In the genomic region with DNA sequence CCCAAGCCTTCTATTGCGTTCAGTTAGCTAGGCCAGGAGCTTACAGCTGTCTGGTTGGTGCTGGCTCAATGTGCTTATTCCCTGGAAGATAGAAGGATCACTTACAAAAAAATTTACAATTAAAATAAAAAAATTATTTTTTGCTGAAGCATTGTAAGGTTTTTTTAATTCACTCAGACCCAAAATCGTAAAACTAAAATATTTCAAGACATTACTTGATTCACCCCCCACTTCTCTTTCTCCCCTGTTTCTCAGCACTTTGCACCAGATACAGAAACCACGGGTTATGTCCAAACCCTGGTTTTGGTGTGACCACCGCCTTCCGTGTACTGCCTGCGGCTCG, we compare ENCODE assay signal across 10 cellular contexts. TPM values are rescaled to one million over a fixed set of nuclear protein-coding genes. Genes with fewer than 3 reads are reported as not detected.
DNase-seq lines count a peak whose midpoint lies in the region; ATAC-seq and TF ChIP-seq lines count a peak whose summit lies in the region.
"Had no signal": no experiment of that assay in that cellular context is flagged by ENCODE, and none has a peak within 500 bp of the region (broad histone marks: within the 10 kb centered on the region; RNA-seq: fewer than 3 reads in every experiment).

No MANE protein-coding gene starts in this region.

- H3K9me3 ChIP-seq in lung (ENCODE audit: control insufficient read depth in 2 of 2, insufficient read depth in 1 of 2, low read length in 1 of 2) (no peaks in the 10 kb centered on the region), thymus (ENCODE audit: control insufficient read depth) (no peaks in the 10 kb centered on the region)

- peak overlapping the region; percentile 41 for H3K4me3 Mint-ChIP-seq in activated CD4-positive, alpha-beta T cell treated with anti-CD3 and anti-CD28 coated beads, Interleukin-2, amount 10 ng/mL, durations not matched to agents 7 days and 5 days
- H3K4me3 Mint-ChIP-seq in stimulated activated memory B cell treated with anti-CD40 and anti-IgM and Interleukin-4, amounts not matched to agents 10 μg/mL and 1 μg/mL and 100 μg/mL, for 72 hours = no peak overlapping the region

- H3K4me3 ChIP-seq in lung (peak overlapping the region; percentile 95), thymus (ENCODE audit: low read length) (peak overlapping the region; percentile 71)

- H3K27me3 Mint-ChIP-seq in activated CD4-positive, alpha-beta T cell treated with anti-CD3 and anti-CD28 coated beads, Interleukin-2, amount 10 ng/mL, durations not matched to agents 7 days and 5 days = peaks cover 51% of the 10 kb centered on the region
- H3K27me3 Mint-ChIP-seq in stimulated activated memory B cell treated with anti-CD40 and anti-IgM and Interleukin-4, amounts not matched to agents 10 μg/mL and 1 μg/mL and 100 μg/mL, for 72 hours = peaks cover 40% of the 10 kb centered on the region

- peaks cover 1% of the 10 kb centered on the region for H3K4me1 Mint-ChIP-seq in activated CD4-positive, alpha-beta T cell treated with anti-CD3 and anti-CD28 coated beads, Interleukin-2, amount 10 ng/mL, durations not matched to agents 7 days and 5 days
- H3K4me1 Mint-ChIP-seq in stimulated activated memory B cell treated with anti-CD40 and anti-IgM and Interleukin-4, amounts not matched to agents 10 μg/mL and 1 μg/mL and 100 μg/mL, for 72 hours = no peaks in the 10 kb centered on the region

- POLR2A ChIA-PET in activated CD4-positive, alpha-beta T cell treated with anti-CD3 and anti-CD28 coated beads, Interleukin-2, amount 10 ng/mL, durations not matched to agents 7 days and 5 days (lab: Charles Lee) = no interaction called here

- DNase-seq in activated CD4-positive, alpha-beta T cell treated with anti-CD3 and anti-CD28 coated beads, Interleukin-2, amount 10 ng/mL, durations not matched to agents 7 days and 5 days = no peak
- no peak for DNase-seq in activated CD4-positive, alpha-beta T cell treated with anti-CD3 and anti-CD28 coated beads, Interleukin-2, amount 50 U/mL, for 4 hours
- DNase-seq in caudate nucleus (lab: John Stamatoyannopoulos, UW) = no peak
- no peak for DNase-seq in lung (ENCODE audit: low spot score)
- DNase-seq in UCSD-AML1 (lab: John Stamatoyannopoulos, UW; ENCODE audit: unreplicated experiment) = no peak
- DNase-seq: NCI-H2227 treated with DMSO at 0.1 percent for 48 hours had no signal

- no peak for TF ChIP-seq CTCF in lung (IDR thresholded peaks at IDR 0.05; ENCODE audit: control extremely low read depth, extremely low read depth)

- H3K27ac ChIP-seq in caudate nucleus (ENCODE audit: low read depth, low read length) (peak overlapping the region; percentile 96), lung (ENCODE audit: low read depth in 1 of 2, low read length in 1 of 2) (peak overlapping the region; percentile 92 to 100), thymus (ENCODE audit: low read depth) (peak overlapping the region; percentile 68)

- H3K36me3 Mint-ChIP-seq in activated CD4-positive, alpha-beta T cell treated with anti-CD3 and anti-CD28 coated beads, Interleukin-2, amount 10 ng/mL, durations not matched to agents 7 days and 5 days (ENCODE audit: low read depth) = no peaks in the 10 kb centered on the region
- no peaks in the 10 kb centered on the region for H3K36me3 Mint-ChIP-seq in stimulated activated memory B cell treated with anti-CD40 and anti-IgM and Interleukin-4, amounts not matched to agents 10 μg/mL and 1 μg/mL and 100 μg/mL, for 72 hours

- no peaks in the 10 kb centered on the region for H3K27me3 ChIP-seq in lung (ENCODE audit: control insufficient read depth, insufficient read depth)
- peaks cover 23% of the 10 kb centered on the region for H3K27me3 ChIP-seq in thymus (ENCODE audit: control insufficient read depth, insufficient read depth)

- no peak for ATAC-seq in lung (ENCODE audit: insufficient read depth, low FRiP score)
- ATAC-seq in HG03097 (IDR thresholded peaks at IDR 0.05; ENCODE audit: low FRiP score, unreplicated experiment) = no peak
- no peak for ATAC-seq in stimulated activated memory B cell treated with anti-CD40 and anti-IgM and Interleukin-4, amounts not matched to agents 10 μg/mL and 1 μg/mL and 100 μg/mL, for 72 hours

- H3K9me3 Mint-ChIP-seq in activated CD4-positive, alpha-beta T cell treated with anti-CD3 and anti-CD28 coated beads, Interleukin-2, amount 10 ng/mL, durations not matched to agents 7 days and 5 days = no peaks in the 10 kb centered on the region
- H3K9me3 Mint-ChIP-seq in stimulated activated memory B cell treated with anti-CD40 and anti-IgM and Interleukin-4, amounts not matched to agents 10 μg/mL and 1 μg/mL and 100 μg/mL, for 72 hours = no peaks in the 10 kb centered on the region
- H3K9me3 Mint-ChIP-seq: CD4-positive, alpha-beta T cell had no signal

- WGBS in lung, 2 donors = 7 to 9% methylated on average over 7 of the region's 7 CpGs
- WGBS in thymus = 12% methylated on average over 7 of the region's 7 CpGs

- peaks cover 3 to 4% of the 10 kb centered on the region in 2 donors for H3K4me1 ChIP-seq in lung (ENCODE audit: control insufficient read depth in 2 of 2, insufficient read depth in 2 of 2, low read length in 2 of 2)
- peaks cover 5% of the 10 kb centered on the region for H3K4me1 ChIP-seq in thymus (ENCODE audit: control insufficient read depth, insufficient read depth, low read length)

- CTCF ChIA-PET in activated CD4-positive, alpha-beta T cell treated with anti-CD3 and anti-CD28 coated beads, Interleukin-2, amount 10 ng/mL, durations not matched to agents 7 days and 5 days (lab: Charles Lee) = no interaction called here

- H3K27ac Mint-ChIP-seq in activated CD4-positive, alpha-beta T cell treated with anti-CD3 and anti-CD28 coated beads, Interleukin-2, amount 10 ng/mL, durations not matched to agents 7 days and 5 days = no peak overlapping the region
- H3K27ac Mint-ChIP-seq in stimulated activated memory B cell treated with anti-CD40 and anti-IgM and Interleukin-4, amounts not matched to agents 10 μg/mL and 1 μg/mL and 100 μg/mL, for 72 hours = no peak overlapping the region
- H3K27ac Mint-ChIP-seq: CD4-positive, alpha-beta T cell had no signal

- H3K36me3 ChIP-seq in lung (ENCODE audit: control insufficient read depth in 2 of 2, insufficient read depth in 2 of 2, low read length in 2 of 2) = no peaks in the 10 kb centered on the region
- no peaks in the 10 kb centered on the region for H3K36me3 ChIP-seq in thymus (ENCODE audit: control insufficient read depth, insufficient read depth)

RNA-seq across cellular contexts. Expression of a gene that starts 0.9 kb away (rescaled TPM):
- total RNA-seq in activated CD4-positive, alpha-beta T cell treated with anti-CD3 and anti-CD28 coated beads, Interleukin-2, amount 10 ng/mL, durations not matched to agents 7 days and 5 days = 10 to 100 TPM in 1 of 2 experiments, 1 to 10 TPM in 1; 5.1 to 10.5 TPM
- 100 to 1,000 TPM in 1 of 2 donors, 10 to 100 TPM in 1; 90.1 to 146 TPM for total RNA-seq in lung
- 10 to 100 TPM; 61.1 to 84.9 TPM for polyA plus RNA-seq in lung
- 55.6 TPM for polyA plus RNA-seq in thymus

Comparison
In these comparisons a context has a peak if more than half of its experiments do, and no peak if none do; other contexts are left out.
1. RNA of a gene that starts 0.9 kb away (total RNA-seq): 90.1 to 146 TPM in lung; 5.1 to 10.5 TPM in activated CD4-positive, alpha-beta T cell treated with anti-CD3 and anti-CD28 coated beads, Interleukin-2, amount 10 ng/mL, durations not matched to agents 7 days and 5 days; every median in the first group is over 4 times any median in the second.
2. Peak in every context shown above with its lines, with median percentiles within 50 percentile points of each other: H3K27ac ChIP-seq.